Comparison of ENCODE assay signal across 10 cellular contexts in the genomic region with DNA sequence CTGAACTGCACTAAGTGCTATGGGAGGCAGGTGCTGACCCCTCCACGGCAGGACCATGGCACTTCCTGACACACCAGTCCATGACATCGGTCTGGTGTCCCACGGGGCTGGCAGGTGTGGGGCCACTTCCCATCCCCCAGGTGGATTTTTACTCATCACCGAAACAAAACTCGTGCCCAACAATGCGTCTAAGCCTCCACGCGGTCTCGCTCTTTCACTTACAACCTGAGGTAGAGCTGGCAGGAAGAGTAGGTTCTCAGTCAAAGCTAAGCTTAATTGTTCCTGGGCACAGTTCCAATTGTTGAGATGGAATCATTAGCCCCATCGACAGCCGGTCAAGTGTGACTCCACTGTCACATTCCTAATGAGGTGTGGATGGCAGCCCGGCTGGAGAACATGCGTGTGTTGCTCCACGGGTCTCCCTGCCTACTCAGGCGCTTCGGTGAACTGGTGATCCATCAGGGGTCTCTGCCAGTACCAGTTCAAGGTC. TPM values are rescaled to one million over a fixed set of nuclear protein-coding genes. Genes with fewer than 3 reads are reported as not detected.
A peak's percentile ranks its signal among the peaks of the same experiment; 100 is the strongest.
DNase-seq lines count a peak whose midpoint lies in the region; ATAC-seq and TF ChIP-seq lines count a peak whose summit lies in the region.
"Had no signal": no experiment of that assay in that cellular context is flagged by ENCODE, and none has a peak within 500 bp of the region (broad histone marks: within the 10 kb centered on the region; RNA-seq: fewer than 3 reads in every experiment).

No MANE protein-coding gene starts in this region.

- H3K27ac Mint-ChIP-seq in activated B cell treated with CpG ODN at 0.5 μM for 24 hours: peak overlapping the region; percentile 60
- H3K27ac Mint-ChIP-seq in chondrocyte (ENCODE audit: unreplicated experiment): no peak overlapping the region
- H3K27ac Mint-ChIP-seq: activated naive CD8-positive, alpha-beta T cell treated with anti-CD3 and anti-CD28 coated beads for 36 hours had no signal

- in situ Hi-C loops in HAP-1 (cut with MboI; ENCODE audit: low sequenced_read_pairs): no loop called here

- H3K27me3 ChIP-seq in right atrium auricular region (no peaks in the 10 kb centered on the region), thyroid gland (no peaks in the 10 kb centered on the region), HAP-1 (ENCODE audit: low read depth) (no peaks in the 10 kb centered on the region)

- CTCF ChIA-PET in activated B cell treated with CpG ODN at 0.5 μM for 24 hours (lab: Charles Lee): no interaction called here

- H3K27me3 Mint-ChIP-seq in activated B cell treated with CpG ODN at 0.5 μM for 24 hours (no peaks in the 10 kb centered on the region), chondrocyte (ENCODE audit: low read depth) (no peaks in the 10 kb centered on the region)
- H3K27me3 Mint-ChIP-seq: activated naive CD8-positive, alpha-beta T cell treated with anti-CD3 and anti-CD28 coated beads for 36 hours had no signal

- H3K4me1 Mint-ChIP-seq in activated B cell treated with CpG ODN at 0.5 μM for 24 hours (peaks cover 12% of the 10 kb centered on the region), chondrocyte (ENCODE audit: low read depth) (peaks cover 4% of the 10 kb centered on the region)
- H3K4me1 Mint-ChIP-seq: activated naive CD8-positive, alpha-beta T cell treated with anti-CD3 and anti-CD28 coated beads for 36 hours had no signal

- DNase-seq in Right ventricle myocardium superior: no peak
- DNase-seq in right atrium auricular region (ENCODE audit: low spot score): no peak
- peak; percentile 95 for DNase-seq in NCI-H2171 treated with DMSO at 0.1 percent for 48 hours (lab: John Stamatoyannopoulos, UW)
- no peak for DNase-seq in activated B cell treated with CpG ODN at 0.5 μM for 24 hours
- peak; percentile 79 to 81 for DNase-seq in thyroid gland
- DNase-seq in chondrocyte (ENCODE audit: low spot score): no peak
- no peak for DNase-seq in HAP-1 (ENCODE audit: low spot score in 2 of 2)
- DNase-seq: activated naive CD8-positive, alpha-beta T cell treated with anti-CD3 and anti-CD28 coated beads for 36 hours; GM23248 had no signal

- no peak for TF ChIP-seq POLR2A in thyroid gland (IDR thresholded peaks at IDR 0.05)

- H3K9me3 ChIP-seq in right atrium auricular region (no peaks in the 10 kb centered on the region), thyroid gland (no peaks in the 10 kb centered on the region), HAP-1 (no peaks in the 10 kb centered on the region)

- TF ChIP-seq CTCF in right atrium auricular region (IDR thresholded peaks at IDR 0.05) (no peak), activated B cell treated with CpG ODN at 0.5 μM for 24 hours (IDR thresholded peaks at IDR 0.05) (no peak), thyroid gland (IDR thresholded peaks at IDR 0.05) (peak in 2 of 6 experiments; percentile 14 to 38), chondrocyte (IDR thresholded peaks at IDR 0.05) (no peak)

- no peaks in the 10 kb centered on the region for H3K4me1 ChIP-seq in right atrium auricular region
- H3K4me1 ChIP-seq in thyroid gland: peaks cover 7 to 13% of the 10 kb centered on the region in 2 donors
- no peaks in the 10 kb centered on the region for H3K4me1 ChIP-seq in HAP-1

- WGBS in thyroid gland, 2 donors: 30 to 57% methylated on average over 12 to 16 of the region's 16 CpGs

- ATAC-seq in Right ventricle myocardium superior (ENCODE audit: poor library complexity) (peak; percentile 86), activated B cell treated with CpG ODN at 0.5 μM for 24 hours (ENCODE audit: low read depth) (peak; percentile 75), GM18873 (IDR thresholded peaks at IDR 0.05; ENCODE audit: low FRiP score, unreplicated experiment) (no peak)

- no peaks in the 10 kb centered on the region for H3K9me3 Mint-ChIP-seq in activated B cell treated with CpG ODN at 0.5 μM for 24 hours
- no peaks in the 10 kb centered on the region for H3K9me3 Mint-ChIP-seq in chondrocyte (ENCODE audit: low read depth)
- H3K9me3 Mint-ChIP-seq: activated naive CD8-positive, alpha-beta T cell treated with anti-CD3 and anti-CD28 coated beads for 36 hours had no signal

- H3K36me3 ChIP-seq in right atrium auricular region: peaks cover 30% of the 10 kb centered on the region
- H3K36me3 ChIP-seq in thyroid gland: peaks cover 11 to 12% of the 10 kb centered on the region in 2 donors
- H3K36me3 ChIP-seq in HAP-1 (replicated peaks): peaks cover 5% of the 10 kb centered on the region; the same call in 1 of the 2 replicates

- H3K36me3 Mint-ChIP-seq in activated B cell treated with CpG ODN at 0.5 μM for 24 hours (ENCODE audit: low read depth): peaks cover 85% of the 10 kb centered on the region
- peaks cover 23% of the 10 kb centered on the region for H3K36me3 Mint-ChIP-seq in chondrocyte (ENCODE audit: low read depth)

- intact Hi-C loops in Right ventricle myocardium superior (cut with DNase I) (no loop called here), activated B cell treated with CpG ODN at 0.5 μM for 24 hours (cut with micrococcal nuclease) (loop anchor here (5.0 kb wide), 1 partner anchor 42 kb away; no protein-coding TSS in a partner anchor), thyroid gland (cut with DNase I) (no loop called here)

- H3K27ac ChIP-seq in right atrium auricular region (no peak overlapping the region), thyroid gland (peak overlapping the region in 1 of 3 donors; percentile 50)
- H3K27ac ChIP-seq: GM23248 had no signal

- POLR2A ChIA-PET in activated B cell treated with CpG ODN at 0.5 μM for 24 hours (lab: Charles Lee): no interaction called here

- H3K4me3 ChIP-seq in right atrium auricular region: no peak overlapping the region
- H3K4me3 ChIP-seq in thyroid gland (replicated peaks in 1 of 3): no peak overlapping the region
- no peak overlapping the region for H3K4me3 ChIP-seq in HAP-1
- H3K4me3 ChIP-seq: GM23248 had no signal

- H3K4me3 Mint-ChIP-seq in activated B cell treated with CpG ODN at 0.5 μM for 24 hours: peak overlapping the region; percentile 44
- no peak overlapping the region for H3K4me3 Mint-ChIP-seq in chondrocyte (ENCODE audit: unreplicated experiment)
- H3K4me3 Mint-ChIP-seq: activated naive CD8-positive, alpha-beta T cell treated with anti-CD3 and anti-CD28 coated beads for 36 hours had no signal

RNA-seq across cellular contexts. Expression of a gene that starts 52.2 kb away (rescaled TPM):
- total RNA-seq in Right ventricle myocardium superior (3.5 TPM), right atrium auricular region (10 to 100 TPM in 1 of 2 donors, 1 to 10 TPM in 1; 5.7 to 10.3 TPM), activated B cell treated with CpG ODN at 0.5 μM for 24 hours (202 and 217 TPM in 2 replicates), thyroid gland (10 to 100 TPM in 1 of 4 donors, 1 to 10 TPM in 3; 5.7 to 13.2 (median 8.8) TPM), chondrocyte (2.1 to 21.3 TPM (median 20.3 TPM) in 3 replicates)

Comparison
In these comparisons a context has a peak if more than half of its experiments do, and no peak if none do; other contexts are left out.
1. DNase-seq: peak in NCI-H2171 treated with DMSO at 0.1 percent for 48 hours (single experiment) and thyroid gland (2 of 2); none in Right ventricle myocardium superior (single experiment), right atrium auricular region (single experiment), activated B cell treated with CpG ODN at 0.5 μM for 24 hours (single experiment), chondrocyte (single experiment) and HAP-1 (0 of 2).